In genomic region chr17:39450051-39450450, GRCh38 we compare ENCODE assay signal across 9 cellular contexts. TPM values are rescaled to one million over a fixed set of nuclear protein-coding genes. Genes with fewer than 3 reads are reported as not detected.
DNase-seq lines count a peak whose midpoint lies in the region; ATAC-seq and TF ChIP-seq lines count a peak whose summit lies in the region.
"Had no signal": no experiment of that assay in that cellular context is flagged by ENCODE, and none has a peak within 500 bp of the region (broad histone marks: within the 10 kb centered on the region; RNA-seq: fewer than 3 reads in every experiment).

No MANE protein-coding gene starts in this region.

- no peak for DNase-seq in SK-N-SH
- DNase-seq in iPS DF 6.9 (ENCODE audit: low read depth, low spot score) = no peak
- no peak for DNase-seq in smooth muscle cell (lab: John Stamatoyannopoulos, UW; ENCODE audit: unreplicated experiment)
- DNase-seq in NOMO-1 treated with DMSO at 0.1 percent for 48 hours (lab: John Stamatoyannopoulos, UW; ENCODE audit: unreplicated experiment) = no peak
- DNase-seq in stimulated activated CD4-positive, alpha-beta T cell treated with anti-CD3 and anti-CD28 coated beads, Interleukin-4, amount 100 ng/mL, for 24 hours = no peak
- DNase-seq: activated CD4-positive, alpha-beta T cell treated with anti-CD3 and anti-CD28 coated beads, Interleukin-2, amount 50 U/mL, for 1 hour had no signal

- H3K9me3 ChIP-seq in SK-N-SH (no peaks in the 10 kb centered on the region), iPS DF 6.9 (ENCODE audit: control insufficient read depth, insufficient read depth, low read length) (no peaks in the 10 kb centered on the region), smooth muscle cell (replicated peaks; ENCODE audit: low read depth) (no peaks in the 10 kb centered on the region)

- H3K4me2 ChIP-seq in SK-N-SH (peak overlapping the region; percentile 98), smooth muscle cell (peak overlapping the region; percentile 87)

- no peak overlapping the region for H2AFZ ChIP-seq in SK-N-SH (ENCODE audit: low read depth)
- no peak overlapping the region for H2AFZ ChIP-seq in smooth muscle cell (ENCODE audit: low read depth)

- H3K36me3 ChIP-seq in SK-N-SH (replicated peaks in 1 of 2; ENCODE audit: control insufficient read depth in 1 of 2, insufficient read depth in 2 of 2, low read length in 1 of 2) (peaks cover 5 to 34% of the 10 kb centered on the region in 2 experiments), iPS DF 6.9 (ENCODE audit: control insufficient read depth, insufficient read depth, low read length) (peaks cover 2% of the 10 kb centered on the region; the same call in 1 of the 2 replicates), smooth muscle cell (ENCODE audit: low read depth) (no peaks in the 10 kb centered on the region)

- no peaks in the 10 kb centered on the region for H3K27me3 ChIP-seq in SK-N-SH (ENCODE audit: insufficient read depth)
- H3K27me3 ChIP-seq in iPS DF 6.9 (ENCODE audit: control insufficient read depth, insufficient read depth, low read length) = no peaks in the 10 kb centered on the region
- no peaks in the 10 kb centered on the region for H3K27me3 ChIP-seq in smooth muscle cell (ENCODE audit: low read depth)

- ATAC-seq in SK-N-SH treated with all-trans-retinoic acid at 6 μM for 48 hours = no peak
- ATAC-seq in HG02763 (IDR thresholded peaks at IDR 0.05; ENCODE audit: unreplicated experiment) = no peak

- H3K79me2 ChIP-seq in SK-N-SH (ENCODE audit: insufficient read depth) = peaks cover 62% of the 10 kb centered on the region
- peaks cover 53% of the 10 kb centered on the region for H3K79me2 ChIP-seq in smooth muscle cell (ENCODE audit: low read depth)

- H3K4me1 ChIP-seq in SK-N-SH (ENCODE audit: control insufficient read depth in 1 of 2, insufficient read depth in 2 of 2, low read depth in 1 of 2, low read length in 1 of 2) = peaks cover 4% of the 10 kb centered on the region in 2 experiments; a peak in 2 of 4 replicates
- no peaks in the 10 kb centered on the region for H3K4me1 ChIP-seq in iPS DF 6.9 (ENCODE audit: control insufficient read depth, insufficient read depth, low read length)
- H3K4me1 ChIP-seq in smooth muscle cell (ENCODE audit: low read depth) = peaks cover 5% of the 10 kb centered on the region

- H4K20me1 ChIP-seq in SK-N-SH (ENCODE audit: insufficient read depth) (no peaks in the 10 kb centered on the region), smooth muscle cell (ENCODE audit: low read depth) (no peaks in the 10 kb centered on the region)

- H3K4me3 ChIP-seq in SK-N-SH (ENCODE audit: low read depth in 2 of 2, low read length in 1 of 2) (peak overlapping the region; percentile 67 to 87), iPS DF 6.9 (ENCODE audit: low read length) (peak overlapping the region; percentile 91; the same call in 1 of the 2 replicates), smooth muscle cell (peak overlapping the region; percentile 98)

- H3F3A ChIP-seq in SK-N-SH (replicated peaks; ENCODE audit: insufficient read depth) (peaks cover 7% of the 10 kb centered on the region), smooth muscle cell (ENCODE audit: low read depth) (peaks cover 5% of the 10 kb centered on the region)

- WGBS in SK-N-SH (ENCODE audit: low lambda C conversion rate) = 73% methylated on average over 13 of the region's 13 CpGs
- WGBS in iPS DF 6.9 (ENCODE audit: insufficient coverage, insufficient read length) = no CpG with 5 or more reads among the region's 13 CpGs
- WGBS in smooth muscle cell (ENCODE audit: low lambda C conversion rate) = 83% methylated on average over 13 of the region's 13 CpGs

- H3K9me2 ChIP-seq in SK-N-SH = no peaks in the 10 kb centered on the region

- TF ChIP-seq RAD21 in SK-N-SH (IDR thresholded peaks at IDR 0.05; ENCODE audit: low read length) = no peak

- no peak for TF ChIP-seq CTCF in SK-N-SH (IDR thresholded peaks at IDR 0.05)
- no peak for TF ChIP-seq CTCF in VCaP (conservative IDR thresholded peaks at IDR 0.05)
- no peak for TF ChIP-seq CTCF in smooth muscle cell (IDR thresholded peaks at IDR 0.05; ENCODE audit: borderline replicate concordance, insufficient read depth, poor library complexity, severe bottlenecking)

- H3K27ac ChIP-seq in SK-N-SH (ENCODE audit: low read depth in 2 of 2, low read length in 1 of 2) = peak overlapping the region in 1 of 2 experiments; percentile 85; a peak in 1 of 4 replicates
- H3K27ac ChIP-seq in VCaP = peak overlapping the region; percentile 93
- no peak overlapping the region for H3K27ac ChIP-seq in iPS DF 6.9 (ENCODE audit: low read length)
- H3K27ac ChIP-seq in smooth muscle cell (ENCODE audit: low read depth) = peak overlapping the region; percentile 98

- CTCF ChIA-PET in SK-N-SH (lab: Yijun Ruan, JAX) = interaction anchor here (1.6 kb wide), 1 partner anchor 11 kb away, joined by 4 read pairs; the partner anchor contains the start of gene CDK12

- no peak for TF ChIP-seq EP300 in SK-N-SH (IDR thresholded peaks at IDR 0.05; ENCODE audit: borderline replicate concordance in 1 of 2, low read depth in 1 of 2, low read length in 1 of 2)

- POLR2A ChIA-PET in SK-N-SH (lab: Yijun Ruan, JAX) = interaction anchor here (3.8 kb wide), 1 partner anchor 13 kb away, joined by 41 read pairs; the partner anchor contains the start of gene CDK12

- H3K9ac ChIP-seq in SK-N-SH = peak overlapping the region; percentile 97
- peak overlapping the region; percentile 100 for H3K9ac ChIP-seq in smooth muscle cell (ENCODE audit: low read depth)

TF ChIP-seq in SK-N-SH, 30 proteins besides CTCF, POLR2A, EP300 and RAD21 (continues in another document):
- TF ChIP-seq FOSL2 (IDR thresholded peaks at IDR 0.05; ENCODE audit: borderline replicate concordance, low read depth) = no peak
- TF ChIP-seq ZBTB33 (IDR thresholded peaks at IDR 0.05; ENCODE audit: borderline replicate concordance, low read depth) = no peak
- no peak for TF ChIP-seq CHD2 (IDR thresholded peaks at IDR 0.05; ENCODE audit: low read length, partially characterized antibody)
- no peak for TF ChIP-seq NFIC (IDR thresholded peaks at IDR 0.05; ENCODE audit: borderline replicate concordance)
- no peak for TF ChIP-seq FOXM1 (IDR thresholded peaks at IDR 0.05; ENCODE audit: low read depth)
- no peak for TF ChIP-seq MXI1 (IDR thresholded peaks at IDR 0.05; ENCODE audit: low read depth, low read length)

TF ChIP-seq in SK-N-SH treated with all-trans-retinoic acid at 6 μM for 48 hours, 23 proteins besides CTCF, POLR2A, EP300 and RAD21:
- TF ChIP-seq CREB5 (CRISPR knock-in tag; IDR thresholded peaks at IDR 0.05; ENCODE audit: low read depth) = no peak
- TF ChIP-seq ESRRG (CRISPR knock-in tag; IDR thresholded peaks at IDR 0.05) = no peak
- TF ChIP-seq CSRNP3 (CRISPR knock-in tag; IDR thresholded peaks at IDR 0.05) = no peak
- TF ChIP-seq ZC3H10 (CRISPR knock-in tag; IDR thresholded peaks at IDR 0.05) = no peak
- no peak for TF ChIP-seq ZFP30 (CRISPR knock-in tag; IDR thresholded peaks at IDR 0.05)
- no peak for TF ChIP-seq CSDC2 (CRISPR knock-in tag; IDR thresholded peaks at IDR 0.05)
- TF ChIP-seq ARNTL (CRISPR knock-in tag; IDR thresholded peaks at IDR 0.05; ENCODE audit: borderline replicate concordance, low read depth) = no peak

RNA-seq across cellular contexts. Expression of gene MED1, which starts 1.0 kb away (rescaled TPM):
- 12.3 and 19.9 TPM in 2 replicates for polyA plus RNA-seq in SK-N-SH (2012; rRNA removed)
- polyA plus RNA-seq in SK-N-SH (2012; cell fraction: cytosol; rRNA removed) = 13.8 and 15.7 TPM in 2 replicates
- polyA plus RNA-seq in SK-N-SH (2012; cell fraction: nucleus; rRNA removed) = 6.3 and 15.8 TPM in 2 replicates
- 20.7 and 25.3 TPM in 2 replicates for total RNA-seq in smooth muscle cell
- polyA plus RNA-seq in smooth muscle cell = 9.5 and 11.2 TPM in 2 replicates

RNA-seq across cellular contexts. Expression of gene CDK12, which starts 11.2 kb away (rescaled TPM):
- polyA plus RNA-seq in SK-N-SH (2012; rRNA removed) (11.6 and 15.7 TPM in 2 replicates), smooth muscle cell (5.8 and 7.1 TPM in 2 replicates)
- polyA plus RNA-seq in SK-N-SH (2012; cell fraction: cytosol; rRNA removed) = 8.5 and 9.0 TPM in 2 replicates
- polyA plus RNA-seq in SK-N-SH (2012; cell fraction: nucleus; rRNA removed) = 45.1 and 59.0 TPM in 2 replicates
- 31.9 and 37.7 TPM in 2 replicates for total RNA-seq in smooth muscle cell

RNA-seq across cellular contexts. Expression of gene FBXL20, which starts 48.6 kb away (rescaled TPM):
- polyA plus RNA-seq in SK-N-SH (2012; rRNA removed) (2.2 and 2.7 TPM in 2 replicates), smooth muscle cell (8.0 and 10.9 TPM in 2 replicates)
- 2.5 and 2.6 TPM in 2 replicates for polyA plus RNA-seq in SK-N-SH (2012; cell fraction: cytosol; rRNA removed)
- 5.3 and 7.7 TPM in 2 replicates for polyA plus RNA-seq in SK-N-SH (2012; cell fraction: nucleus; rRNA removed)
- 13.6 and 19.9 TPM in 2 replicates for total RNA-seq in smooth muscle cell
